26 cellular contexts compared by ENCODE assay signal in the genomic region with DNA sequence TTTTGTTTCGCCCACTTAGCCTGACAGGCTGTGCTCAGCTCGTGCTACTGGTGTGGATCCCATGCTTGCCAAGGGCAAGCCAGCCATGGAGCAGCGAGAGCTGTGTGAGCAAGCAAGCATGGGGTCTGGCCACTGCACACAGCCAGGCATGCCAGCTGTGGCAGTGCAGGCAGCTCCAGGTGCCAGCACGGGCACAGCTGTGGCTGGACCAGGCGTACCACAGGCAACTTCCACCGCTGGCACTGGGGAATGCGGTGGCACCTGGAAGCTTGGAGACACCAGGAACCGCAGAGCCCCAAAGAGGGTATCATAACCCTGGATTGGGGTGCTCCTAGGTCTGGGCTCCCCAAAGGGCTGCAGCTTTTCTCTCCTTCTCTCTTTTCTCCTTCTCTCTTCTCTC.
"Had no signal": no experiment of that assay in that cellular context is flagged by ENCODE, and none has a peak within 500 bp of the region (broad histone marks: within the 10 kb centered on the region; RNA-seq: fewer than 3 reads in every experiment).

No MANE protein-coding gene starts in this region.

- H3K27ac Mint-ChIP-seq: natural killer cell; progenitor cell of endocrine pancreas; stimulated activated memory B cell treated with anti-CD40 and anti-IgM and Interleukin-4, amounts not matched to agents 10 μg/mL and 1 μg/mL and 100 μg/mL, for 72 hours; type B pancreatic cell had no signal

- H3K27me3 ChIP-seq: colonic mucosa, esophagus squamous epithelium, right atrium auricular region, testis, tibial artery had no signal

- H3K9me3 Mint-ChIP-seq: immature natural killer cell; natural killer cell; stimulated activated memory B cell treated with anti-CD40 and anti-IgM and Interleukin-4, amounts not matched to agents 10 μg/mL and 1 μg/mL and 100 μg/mL, for 72 hours; type B pancreatic cell had no signal

- ATAC-seq: lower lobe of right lung; natural killer cell; sciatic nerve; stimulated activated memory B cell treated with anti-CD40 and anti-IgM and Interleukin-4, amounts not matched to agents 10 μg/mL and 1 μg/mL and 100 μg/mL, for 72 hours; stimulated activated naive CD8-positive, alpha-beta T cell treated with anti-CD3 and anti-CD28 coated beads, Interleukin-15, Interleukin-2, amounts not matched to agents 100 U/mL and 50 U/mL, for 24 hours had no signal

- H3K36me3 ChIP-seq: colonic mucosa, esophagus squamous epithelium, left ventricle myocardium inferior, lower lobe of right lung, right atrium auricular region, tibial artery had no signal

- H3K27ac ChIP-seq: colonic mucosa, esophagus squamous epithelium, left ventricle myocardium inferior, lower lobe of right lung, parathyroid adenoma, right atrium auricular region, testis, tibial artery had no signal

- H3K4me2 ChIP-seq: smooth muscle cell had no signal

- H3K9ac ChIP-seq: parathyroid adenoma had no signal

- H3K4me3 ChIP-seq: colonic mucosa, esophagus squamous epithelium, left ventricle myocardium inferior, lower lobe of right lung, right atrium auricular region, smooth muscle cell, testis, tibial artery had no signal

- H3K36me3 Mint-ChIP-seq: immature natural killer cell; natural killer cell; stimulated activated memory B cell treated with anti-CD40 and anti-IgM and Interleukin-4, amounts not matched to agents 10 μg/mL and 1 μg/mL and 100 μg/mL, for 72 hours; type B pancreatic cell had no signal

- H3K4me3 Mint-ChIP-seq: immature natural killer cell; natural killer cell; stimulated activated memory B cell treated with anti-CD40 and anti-IgM and Interleukin-4, amounts not matched to agents 10 μg/mL and 1 μg/mL and 100 μg/mL, for 72 hours; type B pancreatic cell had no signal

- H2AFZ ChIP-seq: parathyroid adenoma had no signal

- H3K27me3 Mint-ChIP-seq: stimulated activated memory B cell treated with anti-CD40 and anti-IgM and Interleukin-4, amounts not matched to agents 10 μg/mL and 1 μg/mL and 100 μg/mL, for 72 hours; type B pancreatic cell had no signal

- DNase-seq: dermis blood vessel endothelial cell; effector memory CD4-positive, alpha-beta T cell; esophagus squamous epithelium; foreskin melanocyte; hypothalamus; immature natural killer cell; islet precursor cell; kidney glomerular epithelial cell; left colon; left ventricle myocardium inferior; lower lobe of right lung; natural killer cell; stimulated activated CD4-positive, alpha-beta T cell treated with anti-CD3 and anti-CD28 coated beads, Interleukin-2, amount 100 ng/mL, for 24 hours; stimulated activated CD4-positive, alpha-beta T cell treated with anti-CD3 and anti-CD28 coated beads, Interleukin-4, amount 100 ng/mL, for 4 hours; stimulated activated naive CD8-positive, alpha-beta T cell treated with anti-CD3 and anti-CD28 coated beads, Interleukin-15, Interleukin-2, amounts not matched to agents 100 U/mL and 50 U/mL, for 24 hours; substantia nigra; testis; tibial artery had no signal

- H3K9me3 ChIP-seq: colonic mucosa, esophagus squamous epithelium, left ventricle myocardium inferior, lower lobe of right lung, right atrium auricular region, testis, tibial artery had no signal
